Comparison of ENCODE assay signal across 21 cellular contexts in genomic region chrX:78753571-78753970, GRCh38. TPM values are rescaled to one million over a fixed set of nuclear protein-coding genes. Genes with fewer than 3 reads are reported as not detected.
"Had no signal": no experiment of that assay in that cellular context is flagged by ENCODE, and none has a peak within 500 bp of the region (broad histone marks: within the 10 kb centered on the region; RNA-seq: fewer than 3 reads in every experiment).

No MANE protein-coding gene starts in this region.

- ATAC-seq: gastrocnemius medialis; heart right ventricle; left cardiac atrium; lower lobe of right lung; stimulated activated naive B cell treated with anti-CD40 and anti-IgM and Interleukin-4, amounts not matched to agents 10 μg/mL and 1 μg/mL and 100 μg/mL, for 72 hours had no signal

- H3K27ac ChIP-seq: gastrocnemius medialis, heart right ventricle, lower lobe of right lung, parathyroid adenoma, tibial artery, uterus had no signal

- H3K27ac Mint-ChIP-seq: activated CD4-positive, alpha-beta T cell treated with anti-CD3 and anti-CD28 coated beads, Interleukin-2, amount 10 ng/mL, durations not matched to agents 24 days and 14 days; activated naive CD8-positive, alpha-beta T cell treated with anti-CD3 and anti-CD28 coated beads for 36 hours; dendritic cell treated with granulocyte-macrophage colony-stimulating factor and Interleukin-4, amounts not matched to agents 40 ng/mL and 50 ng/mL, for 4 days; mesothelial cell of epicardium had no signal

- H3K36me3 Mint-ChIP-seq: activated naive CD8-positive, alpha-beta T cell treated with anti-CD3 and anti-CD28 coated beads for 36 hours; mesothelial cell of epicardium; stimulated activated naive B cell treated with anti-CD40 and anti-IgM and Interleukin-4, amounts not matched to agents 10 μg/mL and 1 μg/mL and 100 μg/mL, for 72 hours had no signal

- H2AFZ ChIP-seq: parathyroid adenoma had no signal

- DNase-seq: activated CD4-positive, alpha-beta T cell treated with anti-CD3 and anti-CD28 coated beads, Interleukin-2, amount 10 ng/mL, durations not matched to agents 24 days and 14 days; activated CD4-positive, CD25-positive, alpha-beta regulatory T cell; activated CD8-positive, alpha-beta memory T cell treated with anti-CD3 and anti-CD28 coated beads for 24 hours; activated gamma-delta T cell treated with Interleukin-2 at 50 U/mL for 16 hours; activated naive CD8-positive, alpha-beta T cell treated with anti-CD3 and anti-CD28 coated beads for 36 hours; amygdala; effector memory CD4-positive, alpha-beta T cell; gastrocnemius medialis; heart right ventricle; left cardiac atrium; lower lobe of right lung; stimulated activated CD4-positive, alpha-beta T cell treated with anti-CD3 and anti-CD28 coated beads, Interleukin-2, amount 100 ng/mL, for 48 hours; stimulated activated naive B cell treated with anti-CD40 and anti-IgM and Interleukin-4, amounts not matched to agents 10 μg/mL and 1 μg/mL and 100 μg/mL, for 72 hours; tibial artery; uterus had no signal

- H3K4me1 ChIP-seq: gastrocnemius medialis, heart right ventricle, lower lobe of right lung, parathyroid adenoma, uterus had no signal

- H3K9me3 ChIP-seq: gastrocnemius medialis, heart right ventricle, lower lobe of right lung, tibial artery, uterus had no signal

- H3K4me3 Mint-ChIP-seq: activated CD4-positive, alpha-beta T cell treated with anti-CD3 and anti-CD28 coated beads, Interleukin-2, amount 10 ng/mL, durations not matched to agents 24 days and 14 days; activated naive CD8-positive, alpha-beta T cell treated with anti-CD3 and anti-CD28 coated beads for 36 hours; brain; central memory CD8-positive, alpha-beta T cell; dendritic cell treated with granulocyte-macrophage colony-stimulating factor and Interleukin-4, amounts not matched to agents 40 ng/mL and 50 ng/mL, for 4 days; mesothelial cell of epicardium; stimulated activated naive B cell treated with anti-CD40 and anti-IgM and Interleukin-4, amounts not matched to agents 10 μg/mL and 1 μg/mL and 100 μg/mL, for 72 hours had no signal

- H3K27me3 Mint-ChIP-seq: activated CD4-positive, alpha-beta T cell treated with anti-CD3 and anti-CD28 coated beads, Interleukin-2, amount 10 ng/mL, durations not matched to agents 24 days and 14 days; activated naive CD8-positive, alpha-beta T cell treated with anti-CD3 and anti-CD28 coated beads for 36 hours; brain; central memory CD8-positive, alpha-beta T cell; dendritic cell treated with granulocyte-macrophage colony-stimulating factor and Interleukin-4, amounts not matched to agents 40 ng/mL and 50 ng/mL, for 4 days; stimulated activated naive B cell treated with anti-CD40 and anti-IgM and Interleukin-4, amounts not matched to agents 10 μg/mL and 1 μg/mL and 100 μg/mL, for 72 hours had no signal

- H3K9me3 Mint-ChIP-seq: activated CD4-positive, alpha-beta T cell treated with anti-CD3 and anti-CD28 coated beads, Interleukin-2, amount 10 ng/mL, durations not matched to agents 24 days and 14 days; activated naive CD8-positive, alpha-beta T cell treated with anti-CD3 and anti-CD28 coated beads for 36 hours; brain; central memory CD8-positive, alpha-beta T cell; dendritic cell treated with granulocyte-macrophage colony-stimulating factor and Interleukin-4, amounts not matched to agents 40 ng/mL and 50 ng/mL, for 4 days; stimulated activated naive B cell treated with anti-CD40 and anti-IgM and Interleukin-4, amounts not matched to agents 10 μg/mL and 1 μg/mL and 100 μg/mL, for 72 hours had no signal

- H3K9ac ChIP-seq: parathyroid adenoma had no signal

- H3K27me3 ChIP-seq: gastrocnemius medialis, tibial artery, uterus had no signal

- H3K36me3 ChIP-seq: gastrocnemius medialis, heart right ventricle, lower lobe of right lung, tibial artery, uterus had no signal

- H3K79me2 ChIP-seq: parathyroid adenoma had no signal

- H3K4me3 ChIP-seq: gastrocnemius medialis, heart right ventricle, lower lobe of right lung, tibial artery, uterus had no signal

- H3K4me1 Mint-ChIP-seq: activated CD4-positive, alpha-beta T cell treated with anti-CD3 and anti-CD28 coated beads, Interleukin-2, amount 10 ng/mL, durations not matched to agents 24 days and 14 days; activated naive CD8-positive, alpha-beta T cell treated with anti-CD3 and anti-CD28 coated beads for 36 hours; central memory CD8-positive, alpha-beta T cell had no signal

RNA-seq across cellular contexts. Expression of gene LPAR4, which starts 6.1 kb away (rescaled TPM):
- total RNA-seq: activated CD4-positive, alpha-beta T cell treated with anti-CD3 and anti-CD28 coated beads, Interleukin-2, amount 10 ng/mL, durations not matched to agents 24 days and 14 days; activated naive CD8-positive, alpha-beta T cell treated with anti-CD3 and anti-CD28 coated beads for 36 hours; T-helper 2 cell treated with Interferon-gamma antibody and Interleukin-4, amounts not matched to agents 100 ng/mL and 5 ng/mL, for 36 hours had no signal
